Comparison of ENCODE assay signal across 9 cellular contexts in genomic region chr1:223776075-223776814, GRCh38.
DNase-seq lines count a peak whose midpoint lies in the region.
"Had no signal": no experiment of that assay in that cellular context is flagged by ENCODE, and none has a peak within 500 bp of the region (broad histone marks: within the 10 kb centered on the region; RNA-seq: fewer than 3 reads in every experiment).

No MANE protein-coding gene starts in this region.

- DNase-seq in GM03348 (ENCODE audit: low spot score) = peak; percentile 63
- peak; percentile 78 for DNase-seq in RPMI7951 (ENCODE audit: low read depth)
- peak; percentile 34 for DNase-seq in brain pericyte (ENCODE audit: low read depth, low spot score)
- DNase-seq in mucosa of gallbladder (ENCODE audit: low spot score) = peak; percentile 47
- peak; percentile 63 for DNase-seq in ureter (ENCODE audit: low spot score)
- DNase-seq in HuH-7 (ENCODE audit: low spot score) = no peak
- DNase-seq in NCI-H187 treated with DMSO at 0.1 percent for 48 hours (lab: John Stamatoyannopoulos, UW) = no peak
- DNase-seq in H7 = no peak

- H3K4me3 ChIP-seq in H7 (ENCODE audit: insufficient read depth, low read depth, low read length) = no peak overlapping the region

- H3K27me3 ChIP-seq in H7 (ENCODE audit: control insufficient read depth, insufficient read depth, low read length) = no peaks in the 10 kb centered on the region
- H3K27me3 ChIP-seq: neutrophil had no signal

- H3K36me3 ChIP-seq in H7 (replicated peaks; ENCODE audit: control insufficient read depth, insufficient read depth, low read length) = peaks cover 14% of the 10 kb centered on the region

Comparison
In these comparisons a context has a peak if more than half of its experiments do, and no peak if none do; other contexts are left out.
1. DNase-seq: peak in GM03348 (single experiment), RPMI7951 (single experiment), brain pericyte (single experiment), mucosa of gallbladder (single experiment) and ureter (single experiment); none in HuH-7 (single experiment), NCI-H187 treated with DMSO at 0.1 percent for 48 hours (single experiment) and H7 (single experiment).